Comparison of ENCODE assay signal across 9 cellular contexts in the genomic region with DNA sequence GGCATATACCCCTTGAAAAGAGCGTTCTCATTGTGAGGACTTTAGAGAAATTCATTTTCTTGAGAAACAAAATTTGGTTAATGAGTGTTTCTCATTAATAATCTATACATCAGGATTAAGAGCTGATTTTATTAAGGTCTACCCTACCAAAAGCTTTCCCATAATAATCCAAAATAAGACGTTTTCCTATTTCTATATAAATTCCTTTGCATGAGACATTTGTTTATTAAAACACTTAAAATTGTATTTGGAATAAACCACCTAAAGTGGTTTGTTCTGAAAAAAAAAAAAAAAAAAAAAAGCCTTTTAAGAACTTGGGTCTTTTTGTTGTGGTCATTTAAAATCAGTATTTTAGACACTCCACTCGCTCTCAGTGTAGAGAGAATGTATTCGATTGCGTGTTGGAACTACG. TPM values are rescaled to one million over a fixed set of nuclear protein-coding genes. Genes with fewer than 3 reads are reported as not detected.
DNase-seq lines count a peak whose midpoint lies in the region; ATAC-seq and TF ChIP-seq lines count a peak whose summit lies in the region.
"Had no signal": no experiment of that assay in that cellular context is flagged by ENCODE, and none has a peak within 500 bp of the region (broad histone marks: within the 10 kb centered on the region; RNA-seq: fewer than 3 reads in every experiment).

No MANE protein-coding gene starts in this region.

- DNase-seq in Karpas-422 (no peak), cerebellar cortex (ENCODE audit: low spot score) (no peak), mucosa of descending colon (no peak), mesenteric fat pad (ENCODE audit: low spot score) (no peak)
- DNase-seq in natural killer cell treated with Interleukin-12 subunit alpha and Interleukin-12 subunit beta and Interleukin-15 and Interleukin-18, amount 100 ng/mL, for 72 hours (ENCODE audit: low spot score) = no peak
- DNase-seq: GF-D8 had no signal

- H3K9me2 ChIP-seq in Karpas-422 (replicated peaks; ENCODE audit: insufficient read depth, low read length) = no peaks in the 10 kb centered on the region

- H3K4me3 ChIP-seq in BLaER1 (peak overlapping the region; percentile 65), Karpas-422 (ENCODE audit: low read length) (peak overlapping the region; percentile 67), mucosa of descending colon (no peak overlapping the region)

- no peak for ATAC-seq in natural killer cell treated with Interleukin-12 subunit alpha and Interleukin-12 subunit beta and Interleukin-15 and Interleukin-18, amount 100 ng/mL, for 72 hours
- ATAC-seq in GM21825 (IDR thresholded peaks at IDR 0.05; ENCODE audit: unreplicated experiment) = no peak
- no peak for ATAC-seq in mucosa of descending colon

- H3K4me1 ChIP-seq in BLaER1 (peaks cover 10% of the 10 kb centered on the region), Karpas-422 (ENCODE audit: low read length) (peaks cover 26% of the 10 kb centered on the region), mucosa of descending colon (ENCODE audit: low read depth) (peaks cover 17% of the 10 kb centered on the region)

- H3K36me3 Mint-ChIP-seq in dendritic cell treated with granulocyte-macrophage colony-stimulating factor and Interleukin-4, amounts not matched to agents 40 ng/mL and 50 ng/mL, for 4 days (ENCODE audit: low read depth) = peaks cover 15% of the 10 kb centered on the region
- H3K36me3 Mint-ChIP-seq in natural killer cell treated with Interleukin-12 subunit alpha and Interleukin-12 subunit beta and Interleukin-15 and Interleukin-18, amount 100 ng/mL, for 72 hours = peaks cover 9% of the 10 kb centered on the region

- TF ChIP-seq CTCF in mucosa of descending colon (IDR thresholded peaks at IDR 0.05) = no peak

- H3K4me2 ChIP-seq in BLaER1 = peak overlapping the region; percentile 96
- H3K4me2 ChIP-seq in Karpas-422 (ENCODE audit: low read depth, low read length, poor library complexity, severe bottlenecking) = peak overlapping the region; percentile 76

- H4K20me1 ChIP-seq in BLaER1 (peaks cover 26% of the 10 kb centered on the region), Karpas-422 (ENCODE audit: insufficient read depth, low read depth, low read length) (no peaks in the 10 kb centered on the region)

- H3K9me3 Mint-ChIP-seq in dendritic cell treated with granulocyte-macrophage colony-stimulating factor and Interleukin-4, amounts not matched to agents 40 ng/mL and 50 ng/mL, for 4 days = no peaks in the 10 kb centered on the region
- H3K9me3 Mint-ChIP-seq in natural killer cell treated with Interleukin-12 subunit alpha and Interleukin-12 subunit beta and Interleukin-15 and Interleukin-18, amount 100 ng/mL, for 72 hours = no peaks in the 10 kb centered on the region

- H3K79me2 ChIP-seq in Karpas-422 (ENCODE audit: low read length) = no peaks in the 10 kb centered on the region

- H3K27me3 Mint-ChIP-seq in dendritic cell treated with granulocyte-macrophage colony-stimulating factor and Interleukin-4, amounts not matched to agents 40 ng/mL and 50 ng/mL, for 4 days = peaks cover 58% of the 10 kb centered on the region
- H3K27me3 Mint-ChIP-seq in natural killer cell treated with Interleukin-12 subunit alpha and Interleukin-12 subunit beta and Interleukin-15 and Interleukin-18, amount 100 ng/mL, for 72 hours = peaks cover 19 to 31% of the 10 kb centered on the region in 2 donors

- intact Hi-C loops in dendritic cell treated with granulocyte-macrophage colony-stimulating factor and Interleukin-4, amounts not matched to agents 40 ng/mL and 50 ng/mL, for 4 days (cut with micrococcal nuclease) = loop anchor here (1.0 kb wide), 1 partner anchor 11 kb away; no protein-coding TSS in a partner anchor
- intact Hi-C loops in mucosa of descending colon (cut with DNase I, micrococcal nuclease) = no loop called here

- H3K27ac ChIP-seq in BLaER1 (no peak overlapping the region), Karpas-422 (ENCODE audit: low read length) (no peak overlapping the region)

- peak overlapping the region; percentile 94 for H2AFZ ChIP-seq in Karpas-422 (ENCODE audit: low read length)

- H3K27ac Mint-ChIP-seq in dendritic cell treated with granulocyte-macrophage colony-stimulating factor and Interleukin-4, amounts not matched to agents 40 ng/mL and 50 ng/mL, for 4 days = no peak overlapping the region
- no peak overlapping the region for H3K27ac Mint-ChIP-seq in natural killer cell treated with Interleukin-12 subunit alpha and Interleukin-12 subunit beta and Interleukin-15 and Interleukin-18, amount 100 ng/mL, for 72 hours

- H3K27me3 ChIP-seq in BLaER1 = peaks cover 69% of the 10 kb centered on the region
- H3K27me3 ChIP-seq in Karpas-422 (ENCODE audit: low read length) = no peaks in the 10 kb centered on the region

- H3K9me3 ChIP-seq in BLaER1 (peaks cover 29% of the 10 kb centered on the region), Karpas-422 (ENCODE audit: low read length) (no peaks in the 10 kb centered on the region), mucosa of descending colon (no peaks in the 10 kb centered on the region)

- H3K36me3 ChIP-seq in BLaER1 (peaks cover 10% of the 10 kb centered on the region), Karpas-422 (ENCODE audit: insufficient read depth, low read length) (0 out of 2 replicates have a peak, but pooled peaks cover 6% of the 10 kb centered on the region), mucosa of descending colon (ENCODE audit: low read depth) (no peaks in the 10 kb centered on the region)

- peak overlapping the region; percentile 65 for H3K4me3 Mint-ChIP-seq in dendritic cell treated with granulocyte-macrophage colony-stimulating factor and Interleukin-4, amounts not matched to agents 40 ng/mL and 50 ng/mL, for 4 days
- H3K4me3 Mint-ChIP-seq in natural killer cell treated with Interleukin-12 subunit alpha and Interleukin-12 subunit beta and Interleukin-15 and Interleukin-18, amount 100 ng/mL, for 72 hours = peak overlapping the region; percentile 41

- no peak overlapping the region for H3K9ac ChIP-seq in BLaER1
- H3K9ac ChIP-seq in Karpas-422 (ENCODE audit: low read length) = peak overlapping the region; percentile 62

- peaks cover 13% of the 10 kb centered on the region for H3K4me1 Mint-ChIP-seq in dendritic cell treated with granulocyte-macrophage colony-stimulating factor and Interleukin-4, amounts not matched to agents 40 ng/mL and 50 ng/mL, for 4 days (ENCODE audit: low read depth)
- H3K4me1 Mint-ChIP-seq in natural killer cell treated with Interleukin-12 subunit alpha and Interleukin-12 subunit beta and Interleukin-15 and Interleukin-18, amount 100 ng/mL, for 72 hours (ENCODE audit: low read depth in 2 of 2) = peaks cover 11 to 12% of the 10 kb centered on the region in 2 donors

RNA-seq across cellular contexts. Expression of a gene that starts 0.7 kb away (rescaled TPM):
- 0.25 TPM in 1 of 2 replicates, not detected in the other for total RNA-seq in Karpas-422 (2014; rRNA removed; shearing (Covaris generic); ENCODE audit: low replicate concordance)
- 1 to 10 TPM; 1.1 to 2.1 TPM for total RNA-seq in natural killer cell treated with Interleukin-12 subunit alpha and Interleukin-12 subunit beta and Interleukin-15 and Interleukin-18, amount 100 ng/mL, for 72 hours
- total RNA-seq in mucosa of descending colon (10 to 100 TPM in 1 of 3 donors, 1 to 10 TPM in 2; 2.6 to 36.0 (median 3.9) TPM), mesenteric fat pad (5.8 TPM)
